1 cellular context compared by ENCODE assay signal in the genomic region with DNA sequence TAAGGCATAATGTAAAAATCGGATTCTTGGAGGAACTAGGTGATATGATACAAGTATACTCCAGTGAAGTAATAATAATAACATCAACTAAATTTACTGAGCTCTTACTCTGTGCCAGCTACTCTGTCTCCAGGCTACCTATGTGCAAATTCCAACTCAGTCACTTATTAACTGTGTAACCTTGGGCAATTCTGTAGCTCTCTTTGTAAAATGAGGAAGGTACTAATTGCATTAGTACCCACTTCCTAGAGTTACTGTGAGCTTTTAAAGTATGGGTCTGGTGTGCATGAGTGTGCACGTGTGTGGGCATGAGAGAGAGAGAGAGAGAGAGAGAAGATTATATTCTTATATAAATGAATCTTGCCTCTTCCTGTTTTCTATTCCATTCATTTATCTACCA.
TF ChIP-seq lines count a peak whose summit lies in the region.

No MANE protein-coding gene starts in this region.

TF ChIP-seq in HepG2, 621 proteins besides CTCF, POLR2A, EP300 and RAD21 (continued from another document and continues in another):
- TF ChIP-seq, protein P1, sequence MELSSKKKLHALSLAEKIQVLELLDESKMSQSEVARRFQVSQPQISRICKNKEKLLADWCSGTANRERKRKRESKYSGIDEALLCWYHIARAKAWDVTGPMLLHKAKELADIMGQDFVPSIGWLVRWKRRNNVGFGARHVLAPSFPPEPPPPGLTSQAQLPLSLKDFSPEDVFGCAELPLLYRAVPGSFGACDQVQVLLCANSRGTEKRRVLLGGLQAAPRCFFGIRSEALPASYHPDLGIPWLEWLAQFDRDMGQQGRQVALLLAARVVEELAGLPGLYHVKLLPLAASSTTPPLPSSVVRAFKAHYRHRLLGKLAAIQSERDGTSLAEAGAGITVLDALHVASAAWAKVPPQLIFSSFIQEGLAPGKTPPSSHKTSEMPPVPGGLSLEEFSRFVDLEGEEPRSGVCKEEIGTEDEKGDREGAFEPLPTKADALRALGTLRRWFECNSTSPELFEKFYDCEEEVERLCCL (CRISPR knock-in tag; IDR thresholded peaks at IDR 0.05; ENCODE audit: borderline replicate concordance), result no peak
- TF ChIP-seq ZNF263 (CRISPR knock-in tag; IDR thresholded peaks at IDR 0.05) (no peak), ZFP1 (CRISPR knock-in tag; IDR thresholded peaks at IDR 0.05) (no peak), ZMYM4 (CRISPR knock-in tag; IDR thresholded peaks at IDR 0.05) (no peak; the same call in 1 of the 2 replicates), MTF1 (CRISPR knock-in tag; IDR thresholded peaks at IDR 0.05) (no peak), TCF12 (IDR thresholded peaks at IDR 0.05) (no peak), TCF12 (CRISPR knock-in tag; IDR thresholded peaks at IDR 0.05) (no peak), KDM4B (CRISPR knock-in tag; IDR thresholded peaks at IDR 0.05) (no peak), CCAR2 (optimal IDR thresholded peaks at IDR 0.05; ENCODE audit: low read depth, low read length) (no peak), DMAP1 (CRISPR knock-in tag; IDR thresholded peaks at IDR 0.05) (no peak), SOX13 (IDR thresholded peaks at IDR 0.05) (no peak), SOX13 (CRISPR knock-in tag; conservative IDR thresholded peaks at IDR 0.05 in 1 of 2, IDR thresholded peaks at IDR 0.05 in 1 of 2) (peak in 1 of 2 experiments; percentile 34; a peak in 1 of 4 replicates), BRF2 (CRISPR knock-in tag; IDR thresholded peaks at IDR 0.05) (no peak), ZBTB39 (CRISPR knock-in tag; IDR thresholded peaks at IDR 0.05) (peak; percentile 64; the same call in 1 of the 2 replicates), ZBTB1 (CRISPR knock-in tag; IDR thresholded peaks at IDR 0.05; ENCODE audit: borderline replicate concordance) (no peak), FIP1L1 (IDR thresholded peaks at IDR 0.05; ENCODE audit: borderline replicate concordance, insufficient read depth, low read depth, low read length) (no peak), TCF7 (IDR thresholded peaks at IDR 0.05; ENCODE audit: low read depth) (no peak), SNAI1 (CRISPR knock-in tag; IDR thresholded peaks at IDR 0.05; ENCODE audit: borderline replicate concordance) (no peak), ZNF562 (CRISPR knock-in tag; IDR thresholded peaks at IDR 0.05; ENCODE audit: borderline replicate concordance) (no peak), KMT2A (CRISPR knock-in tag; IDR thresholded peaks at IDR 0.05) (no peak), SNRNP70 (IDR thresholded peaks at IDR 0.05; ENCODE audit: low read depth, low read length) (no peak), ZSCAN31 (CRISPR knock-in tag; IDR thresholded peaks at IDR 0.05; ENCODE audit: low read depth) (no peak), SP4 (CRISPR knock-in tag; IDR thresholded peaks at IDR 0.05) (no peak), SYNCRIP (IDR thresholded peaks at IDR 0.05; ENCODE audit: insufficient read depth, low read depth, low read length) (no peak), ZSCAN9 (CRISPR knock-in tag; IDR thresholded peaks at IDR 0.05; ENCODE audit: borderline replicate concordance) (no peak), ZBTB8A (CRISPR knock-in tag; IDR thresholded peaks at IDR 0.05; ENCODE audit: borderline replicate concordance, low read depth) (no peak), SAFB2 (CRISPR knock-in tag; IDR thresholded peaks at IDR 0.05; ENCODE audit: borderline replicate concordance, low read depth) (no peak), NFATC3 (CRISPR knock-in tag; IDR thresholded peaks at IDR 0.05) (no peak), ZBTB25 (CRISPR knock-in tag; IDR thresholded peaks at IDR 0.05) (no peak), MEIS1 (CRISPR knock-in tag; IDR thresholded peaks at IDR 0.05; ENCODE audit: borderline replicate concordance) (no peak), CBX5 (CRISPR knock-in tag; IDR thresholded peaks at IDR 0.05; ENCODE audit: borderline replicate concordance) (no peak), NR2F2 (IDR thresholded peaks at IDR 0.05; ENCODE audit: borderline replicate concordance, low read depth) (no peak), HOXD1 (CRISPR knock-in tag; IDR thresholded peaks at IDR 0.05) (no peak), MED1 (CRISPR knock-in tag; IDR thresholded peaks at IDR 0.05) (peak; percentile 23; the same call in 1 of the 2 replicates), NCOA2 (CRISPR knock-in tag; IDR thresholded peaks at IDR 0.05) (no peak), PHF21A (CRISPR knock-in tag; IDR thresholded peaks at IDR 0.05) (no peak), SALL1 (CRISPR knock-in tag; IDR thresholded peaks at IDR 0.05) (no peak), SIX1 (CRISPR knock-in tag; IDR thresholded peaks at IDR 0.05; ENCODE audit: borderline replicate concordance) (0 out of 2 replicates have a peak, but pooled peaks have one; percentile 25), FOXK1 (CRISPR knock-in tag; IDR thresholded peaks at IDR 0.05; ENCODE audit: borderline replicate concordance, low read depth) (no peak), JUN (CRISPR knock-in tag; IDR thresholded peaks at IDR 0.05) (no peak), SSRP1 (CRISPR knock-in tag; IDR thresholded peaks at IDR 0.05) (no peak), SIX4 (CRISPR knock-in tag; IDR thresholded peaks at IDR 0.05) (peak; percentile 53; the same call in 1 of the 2 replicates)
- TF ChIP-seq, protein P2, sequence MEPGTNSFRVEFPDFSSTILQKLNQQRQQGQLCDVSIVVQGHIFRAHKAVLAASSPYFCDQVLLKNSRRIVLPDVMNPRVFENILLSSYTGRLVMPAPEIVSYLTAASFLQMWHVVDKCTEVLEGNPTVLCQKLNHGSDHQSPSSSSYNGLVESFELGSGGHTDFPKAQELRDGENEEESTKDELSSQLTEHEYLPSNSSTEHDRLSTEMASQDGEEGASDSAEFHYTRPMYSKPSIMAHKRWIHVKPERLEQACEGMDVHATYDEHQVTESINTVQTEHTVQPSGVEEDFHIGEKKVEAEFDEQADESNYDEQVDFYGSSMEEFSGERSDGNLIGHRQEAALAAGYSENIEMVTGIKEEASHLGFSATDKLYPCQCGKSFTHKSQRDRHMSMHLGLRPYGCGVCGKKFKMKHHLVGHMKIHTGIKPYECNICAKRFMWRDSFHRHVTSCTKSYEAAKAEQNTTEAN (CRISPR knock-in tag; conservative IDR thresholded peaks at IDR 0.05), result peak; percentile 77; the same call in 1 of the 2 replicates
- TF ChIP-seq, protein P3, sequence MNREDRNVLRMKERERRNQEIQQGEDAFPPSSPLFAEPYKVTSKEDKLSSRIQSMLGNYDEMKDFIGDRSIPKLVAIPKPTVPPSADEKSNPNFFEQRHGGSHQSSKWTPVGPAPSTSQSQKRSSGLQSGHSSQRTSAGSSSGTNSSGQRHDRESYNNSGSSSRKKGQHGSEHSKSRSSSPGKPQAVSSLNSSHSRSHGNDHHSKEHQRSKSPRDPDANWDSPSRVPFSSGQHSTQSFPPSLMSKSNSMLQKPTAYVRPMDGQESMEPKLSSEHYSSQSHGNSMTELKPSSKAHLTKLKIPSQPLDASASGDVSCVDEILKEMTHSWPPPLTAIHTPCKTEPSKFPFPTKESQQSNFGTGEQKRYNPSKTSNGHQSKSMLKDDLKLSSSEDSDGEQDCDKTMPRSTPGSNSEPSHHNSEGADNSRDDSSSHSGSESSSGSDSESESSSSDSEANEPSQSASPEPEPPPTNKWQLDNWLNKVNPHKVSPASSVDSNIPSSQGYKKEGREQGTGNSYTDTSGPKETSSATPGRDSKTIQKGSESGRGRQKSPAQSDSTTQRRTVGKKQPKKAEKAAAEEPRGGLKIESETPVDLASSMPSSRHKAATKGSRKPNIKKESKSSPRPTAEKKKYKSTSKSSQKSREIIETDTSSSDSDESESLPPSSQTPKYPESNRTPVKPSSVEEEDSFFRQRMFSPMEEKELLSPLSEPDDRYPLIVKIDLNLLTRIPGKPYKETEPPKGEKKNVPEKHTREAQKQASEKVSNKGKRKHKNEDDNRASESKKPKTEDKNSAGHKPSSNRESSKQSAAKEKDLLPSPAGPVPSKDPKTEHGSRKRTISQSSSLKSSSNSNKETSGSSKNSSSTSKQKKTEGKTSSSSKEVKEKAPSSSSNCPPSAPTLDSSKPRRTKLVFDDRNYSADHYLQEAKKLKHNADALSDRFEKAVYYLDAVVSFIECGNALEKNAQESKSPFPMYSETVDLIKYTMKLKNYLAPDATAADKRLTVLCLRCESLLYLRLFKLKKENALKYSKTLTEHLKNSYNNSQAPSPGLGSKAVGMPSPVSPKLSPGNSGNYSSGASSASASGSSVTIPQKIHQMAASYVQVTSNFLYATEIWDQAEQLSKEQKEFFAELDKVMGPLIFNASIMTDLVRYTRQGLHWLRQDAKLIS (CRISPR knock-in tag; IDR thresholded peaks at IDR 0.05), result no peak
- TF ChIP-seq, protein P4, sequence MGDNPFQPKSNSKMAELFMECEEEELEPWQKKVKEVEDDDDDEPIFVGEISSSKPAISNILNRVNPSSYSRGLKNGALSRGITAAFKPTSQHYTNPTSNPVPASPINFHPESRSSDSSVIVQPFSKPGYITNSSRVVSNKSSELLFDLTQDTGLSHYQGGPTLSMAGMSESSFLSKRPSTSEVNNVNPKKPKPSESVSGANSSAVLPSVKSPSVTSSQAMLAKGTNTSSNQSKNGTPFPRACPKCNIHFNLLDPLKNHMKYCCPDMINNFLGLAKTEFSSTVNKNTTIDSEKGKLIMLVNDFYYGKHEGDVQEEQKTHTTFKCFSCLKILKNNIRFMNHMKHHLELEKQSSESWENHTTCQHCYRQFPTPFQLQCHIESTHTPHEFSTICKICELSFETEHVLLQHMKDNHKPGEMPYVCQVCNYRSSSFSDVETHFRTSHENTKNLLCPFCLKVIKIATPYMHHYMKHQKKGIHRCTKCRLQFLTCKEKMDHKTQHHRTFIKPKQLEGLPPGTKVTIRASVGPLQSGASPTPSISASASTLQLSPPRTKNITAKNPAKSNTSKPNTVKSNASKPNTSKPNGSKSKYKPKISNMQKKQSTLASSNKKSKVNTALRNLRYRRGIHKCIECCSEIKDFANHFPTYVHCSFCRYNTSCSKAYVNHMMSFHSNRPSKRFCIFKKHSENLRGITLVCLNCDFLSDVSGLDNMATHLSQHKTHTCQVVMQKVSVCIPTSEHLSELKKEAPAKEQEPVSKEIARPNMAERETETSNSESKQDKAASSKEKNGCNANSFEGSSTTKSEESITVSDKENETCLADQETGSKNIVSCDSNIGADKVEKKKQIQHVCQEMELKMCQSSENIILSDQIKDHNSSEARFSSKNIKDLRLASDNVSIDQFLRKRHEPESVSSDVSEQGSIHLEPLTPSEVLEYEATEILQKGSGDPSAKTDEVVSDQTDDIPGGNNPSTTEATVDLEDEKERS (CRISPR knock-in tag; IDR thresholded peaks at IDR 0.05), result no peak
- TF ChIP-seq, protein P5, sequence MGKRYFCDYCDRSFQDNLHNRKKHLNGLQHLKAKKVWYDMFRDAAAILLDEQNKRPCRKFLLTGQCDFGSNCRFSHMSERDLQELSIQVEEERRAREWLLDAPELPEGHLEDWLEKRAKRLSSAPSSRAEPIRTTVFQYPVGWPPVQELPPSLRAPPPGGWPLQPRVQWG (CRISPR knock-in tag; IDR thresholded peaks at IDR 0.05; ENCODE audit: borderline replicate concordance, low read depth), result no peak
- TF ChIP-seq, protein P6, sequence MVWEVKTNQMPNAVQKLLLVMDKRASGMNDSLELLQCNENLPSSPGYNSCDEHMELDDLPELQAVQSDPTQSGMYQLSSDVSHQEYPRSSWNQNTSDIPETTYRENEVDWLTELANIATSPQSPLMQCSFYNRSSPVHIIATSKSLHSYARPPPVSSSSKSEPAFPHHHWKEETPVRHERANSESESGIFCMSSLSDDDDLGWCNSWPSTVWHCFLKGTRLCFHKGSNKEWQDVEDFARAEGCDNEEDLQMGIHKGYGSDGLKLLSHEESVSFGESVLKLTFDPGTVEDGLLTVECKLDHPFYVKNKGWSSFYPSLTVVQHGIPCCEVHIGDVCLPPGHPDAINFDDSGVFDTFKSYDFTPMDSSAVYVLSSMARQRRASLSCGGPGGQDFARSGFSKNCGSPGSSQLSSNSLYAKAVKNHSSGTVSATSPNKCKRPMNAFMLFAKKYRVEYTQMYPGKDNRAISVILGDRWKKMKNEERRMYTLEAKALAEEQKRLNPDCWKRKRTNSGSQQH (CRISPR knock-in tag; IDR thresholded peaks at IDR 0.05; ENCODE audit: low read depth), result no peak
- TF ChIP-seq, protein P7, sequence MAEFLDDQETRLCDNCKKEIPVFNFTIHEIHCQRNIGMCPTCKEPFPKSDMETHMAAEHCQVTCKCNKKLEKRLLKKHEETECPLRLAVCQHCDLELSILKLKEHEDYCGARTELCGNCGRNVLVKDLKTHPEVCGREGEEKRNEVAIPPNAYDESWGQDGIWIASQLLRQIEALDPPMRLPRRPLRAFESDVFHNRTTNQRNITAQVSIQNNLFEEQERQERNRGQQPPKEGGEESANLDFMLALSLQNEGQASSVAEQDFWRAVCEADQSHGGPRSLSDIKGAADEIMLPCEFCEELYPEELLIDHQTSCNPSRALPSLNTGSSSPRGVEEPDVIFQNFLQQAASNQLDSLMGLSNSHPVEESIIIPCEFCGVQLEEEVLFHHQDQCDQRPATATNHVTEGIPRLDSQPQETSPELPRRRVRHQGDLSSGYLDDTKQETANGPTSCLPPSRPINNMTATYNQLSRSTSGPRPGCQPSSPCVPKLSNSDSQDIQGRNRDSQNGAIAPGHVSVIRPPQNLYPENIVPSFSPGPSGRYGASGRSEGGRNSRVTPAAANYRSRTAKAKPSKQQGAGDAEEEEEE (CRISPR knock-in tag; IDR thresholded peaks at IDR 0.05; ENCODE audit: borderline replicate concordance), result no peak
